9 cellular contexts compared by ENCODE assay signal in the genomic region with DNA sequence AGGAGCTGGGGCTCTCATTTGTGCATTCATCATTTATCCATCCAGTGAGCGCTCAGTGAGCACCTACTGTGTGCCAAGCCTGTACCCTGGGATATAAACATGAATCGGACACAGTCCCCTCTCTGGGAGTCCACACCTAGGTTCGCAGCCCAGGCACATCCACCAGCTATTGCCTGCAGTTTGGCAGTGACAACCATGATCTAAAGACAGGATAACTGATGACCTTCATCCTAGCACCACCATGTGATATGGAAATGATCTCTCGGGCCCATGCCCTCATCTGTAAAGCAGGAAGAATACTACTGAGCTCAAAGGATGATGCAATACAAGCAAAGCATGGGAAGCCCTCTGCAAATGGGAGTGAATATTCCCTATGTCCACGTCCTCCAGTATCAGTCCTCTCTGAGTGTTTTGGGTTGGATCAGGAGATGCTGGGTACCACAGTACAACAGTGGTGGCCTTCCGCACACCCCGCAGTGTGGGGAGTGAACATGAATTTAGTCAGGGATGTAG.
"Had no signal": no experiment of that assay in that cellular context is flagged by ENCODE, and none has a peak within 500 bp of the region (broad histone marks: within the 10 kb centered on the region; RNA-seq: fewer than 3 reads in every experiment).

No MANE protein-coding gene starts in this region.

- H3K27ac Mint-ChIP-seq: HFFc6, IgD-negative memory B cell had no signal

- H3K4me1 Mint-ChIP-seq: IgD-negative memory B cell had no signal

- H3K27ac ChIP-seq: GM23248, HL-60 had no signal

- H3K4me3 ChIP-seq: GM23248 had no signal

- H3K9me3 Mint-ChIP-seq: H9, HFFc6 had no signal

- H3K9ac ChIP-seq: GM23248 had no signal

- H3K4me3 Mint-ChIP-seq: H9, HFFc6, IgD-negative memory B cell had no signal

- DNase-seq: GM23248, GOT3, H9, HCEC 1CT, HFFc6, KG1 had no signal

- H2AFZ ChIP-seq: GM23248 had no signal

- FAIRE-seq: H54 had no signal
